ENCODE assay signal across 9 cellular contexts in the genomic region with DNA sequence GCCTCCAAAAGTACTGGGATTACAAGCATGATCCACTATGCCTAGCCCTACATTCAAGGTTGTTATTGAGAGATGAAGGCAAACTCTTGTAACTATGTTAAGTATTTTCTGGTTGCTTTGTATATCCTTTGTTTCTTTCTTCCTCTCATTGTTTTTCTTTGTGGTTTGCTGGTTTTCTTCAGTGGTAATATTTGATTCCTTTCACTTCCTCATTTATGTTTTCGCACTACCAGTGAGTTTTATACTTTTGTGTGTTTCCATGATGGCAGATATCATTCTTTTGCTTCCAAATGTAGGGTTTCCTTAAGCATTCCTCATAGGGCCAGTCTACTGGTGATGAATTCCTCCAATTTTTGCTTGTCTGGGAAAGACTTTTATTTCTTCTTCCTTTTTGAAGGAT.
DNase-seq lines count a peak whose midpoint lies in the region; ATAC-seq, FAIRE-seq and TF ChIP-seq lines count a peak whose summit lies in the region.
"Had no signal": no experiment of that assay in that cellular context is flagged by ENCODE, and none has a peak within 500 bp of the region (broad histone marks: within the 10 kb centered on the region; RNA-seq: fewer than 3 reads in every experiment).

No MANE protein-coding gene starts in this region.

- H3K9me1 ChIP-seq in K562 (ENCODE audit: control insufficient read depth, insufficient read depth, low read length) = no peaks in the 10 kb centered on the region

- no peaks in the 10 kb centered on the region for H3K36me3 ChIP-seq in K562 (ENCODE audit: control insufficient read depth, insufficient read depth, low read length)

- no peaks in the 10 kb centered on the region for H3K27me3 Mint-ChIP-seq in activated T-helper 2 cell treated with anti-CD3 and anti-CD28 coated beads, Interferon-gamma antibody, Interleukin-2, Interleukin-4, amounts not matched to agents 10 μg/mL and 5 μg/mL and 100 μg/mL, durations not matched to agents 14 hours and 24 hours and 36 hours (ENCODE audit: low read depth)

- in situ Hi-C loops in K562 (cut with MboI) = no loop called here

- H3K4me1 ChIP-seq in K562 (replicated peaks in 1 of 2; ENCODE audit: control insufficient read depth in 2 of 2, insufficient read depth in 2 of 2, low read length in 2 of 2) = peaks cover 0 to 6% of the 10 kb centered on the region in 2 experiments; a peak in 2 of 5 replicates

- FAIRE-seq in K562 (lab: Jason Lieb, UNC) (no peak), urothelium cell line (lab: Jason Lieb, UNC) (no peak)

- WGBS in K562 (ENCODE audit: insufficient coverage, low coverage, missing lambda C conversion rate) = 67% methylated on average over 1 of the region's 1 CpG

- no peak overlapping the region for H3K27ac Mint-ChIP-seq in activated T-helper 2 cell treated with anti-CD3 and anti-CD28 coated beads, Interferon-gamma antibody, Interleukin-2, Interleukin-4, amounts not matched to agents 10 μg/mL and 5 μg/mL and 100 μg/mL, durations not matched to agents 14 hours and 24 hours and 36 hours

- CTCF ChIA-PET in K562 (lab: Yijun Ruan, JAX; ENCODE audit: low intra/inter-chr PET ratio) = no interaction called here

- H3K4me2 ChIP-seq in K562 (ENCODE audit: insufficient read depth, low read length) = no peak overlapping the region

- H3K4me1 Mint-ChIP-seq in activated T-helper 2 cell treated with anti-CD3 and anti-CD28 coated beads, Interferon-gamma antibody, Interleukin-2, Interleukin-4, amounts not matched to agents 10 μg/mL and 5 μg/mL and 100 μg/mL, durations not matched to agents 14 hours and 24 hours and 36 hours (ENCODE audit: low read depth) = peaks cover 62% of the 10 kb centered on the region

- H3K79me2 ChIP-seq in K562 (ENCODE audit: control insufficient read depth, insufficient read depth, low read length) = peaks cover 9% of the 10 kb centered on the region; the same call in 1 of the 3 replicates

- H2AFZ ChIP-seq in K562 (ENCODE audit: low read depth, low read length) = no peak overlapping the region

- TF ChIP-seq RAD21 in K562 (CRISPR knock-in tag; conservative IDR thresholded peaks at IDR 0.05 in 1 of 2, IDR thresholded peaks at IDR 0.05 in 1 of 2) = no peak

- H3K4me3 ChIP-seq in K562 = no peak overlapping the region

- POLR2A ChIA-PET in K562 (lab: Yijun Ruan, JAX) = no interaction called here

- no peak for TF ChIP-seq EP300 in K562 (IDR thresholded peaks at IDR 0.05; ENCODE audit: low read length)

- H3K9me3 Mint-ChIP-seq in activated T-helper 2 cell treated with anti-CD3 and anti-CD28 coated beads, Interferon-gamma antibody, Interleukin-2, Interleukin-4, amounts not matched to agents 10 μg/mL and 5 μg/mL and 100 μg/mL, durations not matched to agents 14 hours and 24 hours and 36 hours = peaks cover 59% of the 10 kb centered on the region

- 0 out of 2 replicates have a peak, but pooled peaks cover 3% of the 10 kb centered on the region for H3K9me3 ChIP-seq in K562 (replicated peaks; ENCODE audit: control insufficient read depth, insufficient read depth, low read depth, low read length)

- ATAC-seq in GM18511 (IDR thresholded peaks at IDR 0.05; ENCODE audit: unreplicated experiment) (peak; percentile 87), GM21576 (IDR thresholded peaks at IDR 0.05; ENCODE audit: unreplicated experiment) (peak; percentile 94), HG03469 (IDR thresholded peaks at IDR 0.05; ENCODE audit: unreplicated experiment) (peak; percentile 81), K562 (no peak)

- intact Hi-C loops in K562 (cut with micrococcal nuclease) = no loop called here
- intact Hi-C loops in activated T-helper 2 cell treated with anti-CD3 and anti-CD28 coated beads, Interferon-gamma antibody, Interleukin-2, Interleukin-4, amounts not matched to agents 10 μg/mL and 5 μg/mL and 100 μg/mL, durations not matched to agents 14 hours and 24 hours and 36 hours (cut with micrococcal nuclease) = no loop called here

- H4K20me1 ChIP-seq in K562 (replicated peaks; ENCODE audit: control insufficient read depth, insufficient read depth, low read length) = no peaks in the 10 kb centered on the region

- H3K27ac ChIP-seq in K562 (ENCODE audit: extremely low read depth, low read depth, low read length) = no peak overlapping the region
- H3K27ac ChIP-seq: VCaP had no signal

- no peak for TF ChIP-seq POLR2A in K562 (conservative IDR thresholded peaks at IDR 0.05)

- H3K9ac ChIP-seq in K562 (ENCODE audit: insufficient read depth in 1 of 2, low read depth in 2 of 2, low read length in 2 of 2) = no peak overlapping the region

- peaks cover 85% of the 10 kb centered on the region for H3K36me3 Mint-ChIP-seq in activated T-helper 2 cell treated with anti-CD3 and anti-CD28 coated beads, Interferon-gamma antibody, Interleukin-2, Interleukin-4, amounts not matched to agents 10 μg/mL and 5 μg/mL and 100 μg/mL, durations not matched to agents 14 hours and 24 hours and 36 hours (ENCODE audit: low read depth)

- H3K27me3 ChIP-seq in K562 (ENCODE audit: control insufficient read depth in 2 of 2, insufficient read depth in 2 of 2, low read length in 2 of 2) = no peaks in the 10 kb centered on the region

- no peak overlapping the region for H3K4me3 Mint-ChIP-seq in activated T-helper 2 cell treated with anti-CD3 and anti-CD28 coated beads, Interferon-gamma antibody, Interleukin-2, Interleukin-4, amounts not matched to agents 10 μg/mL and 5 μg/mL and 100 μg/mL, durations not matched to agents 14 hours and 24 hours and 36 hours (ENCODE audit: low read depth)

- DNase-seq in K562 (ENCODE audit: extremely low read depth in 1 of 4, low spot score in 3 of 4) = no peak
- no peak for DNase-seq in urothelium cell line (ENCODE audit: low spot score)
- no peak for DNase-seq in NCI-H69 (lab: John Stamatoyannopoulos, UW)
- no peak for DNase-seq in activated T-helper 2 cell treated with anti-CD3 and anti-CD28 coated beads, Interferon-gamma antibody, Interleukin-2, Interleukin-4, amounts not matched to agents 10 μg/mL and 5 μg/mL and 100 μg/mL, durations not matched to agents 14 hours and 24 hours and 36 hours (ENCODE audit: low spot score)
- DNase-seq in NCI-H226 = no peak

- TF ChIP-seq CTCF in K562 (IDR thresholded peaks at IDR 0.05 in 2 of 3, conservative IDR thresholded peaks at IDR 0.05 in 1 of 3; ENCODE audit: insufficient read depth in 2 of 3, low read depth in 1 of 3, low read length in 3 of 3) = no peak

- BruUV-seq in K562 (replicated peaks; lab: Mats Ljungman, UMichigan) = no TSS peak

TF ChIP-seq in K562, 482 proteins besides CTCF, POLR2A, EP300 and RAD21:
- no peak for TF ChIP-seq CBX1 (IDR thresholded peaks at IDR 0.05; ENCODE audit: low read depth)
- no peak for TF ChIP-seq MAFF (IDR thresholded peaks at IDR 0.05; ENCODE audit: low read length)
- TF ChIP-seq ELF2 (CRISPR knock-in tag; IDR thresholded peaks at IDR 0.05) = no peak
- TF ChIP-seq RUNX1 (IDR thresholded peaks at IDR 0.05; ENCODE audit: low read depth) = no peak
- TF ChIP-seq BCOR (IDR thresholded peaks at IDR 0.05) = no peak
- no peak for TF ChIP-seq TEAD1 (CRISPR knock-in tag; IDR thresholded peaks at IDR 0.05)
- no peak for TF ChIP-seq ZNF561 (CRISPR knock-in tag; conservative IDR thresholded peaks at IDR 0.05)
- TF ChIP-seq, protein P1, sequence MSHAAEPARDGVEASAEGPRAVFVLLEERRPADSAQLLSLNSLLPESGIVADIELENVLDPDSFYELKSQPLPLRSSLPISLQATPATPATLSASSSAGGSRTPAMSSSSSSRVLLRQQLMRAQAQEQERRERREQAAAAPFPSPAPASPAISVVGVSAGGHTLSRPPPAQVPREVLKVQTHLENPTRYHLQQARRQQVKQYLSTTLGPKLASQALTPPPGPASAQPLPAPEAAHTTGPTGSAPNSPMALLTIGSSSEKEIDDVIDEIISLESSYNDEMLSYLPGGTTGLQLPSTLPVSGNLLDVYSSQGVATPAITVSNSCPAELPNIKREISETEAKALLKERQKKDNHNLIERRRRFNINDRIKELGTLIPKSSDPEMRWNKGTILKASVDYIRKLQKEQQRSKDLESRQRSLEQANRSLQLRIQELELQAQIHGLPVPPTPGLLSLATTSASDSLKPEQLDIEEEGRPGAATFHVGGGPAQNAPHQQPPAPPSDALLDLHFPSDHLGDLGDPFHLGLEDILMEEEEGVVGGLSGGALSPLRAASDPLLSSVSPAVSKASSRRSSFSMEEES (CRISPR knock-in tag; IDR thresholded peaks at IDR 0.05) = no peak
- TF ChIP-seq ZFP1 (CRISPR knock-in tag; IDR thresholded peaks at IDR 0.05) = peak; percentile 42; the same call in 1 of the 2 replicates
- no peak for TF ChIP-seq ZNF354B (CRISPR knock-in tag; IDR thresholded peaks at IDR 0.05)
- no peak for TF ChIP-seq ZNF644 (tag; IDR thresholded peaks at IDR 0.05; ENCODE audit: low read depth)
- no peak for TF ChIP-seq ZNF12 (CRISPR knock-in tag; IDR thresholded peaks at IDR 0.05)
- no peak for TF ChIP-seq KDM2B (CRISPR knock-in tag; IDR thresholded peaks at IDR 0.05)
- TF ChIP-seq SPI1 (IDR thresholded peaks at IDR 0.05; ENCODE audit: borderline replicate concordance, low read depth, low read length) = peak; percentile 50; the same call in 1 of the 2 replicates
- TF ChIP-seq, protein P2, sequence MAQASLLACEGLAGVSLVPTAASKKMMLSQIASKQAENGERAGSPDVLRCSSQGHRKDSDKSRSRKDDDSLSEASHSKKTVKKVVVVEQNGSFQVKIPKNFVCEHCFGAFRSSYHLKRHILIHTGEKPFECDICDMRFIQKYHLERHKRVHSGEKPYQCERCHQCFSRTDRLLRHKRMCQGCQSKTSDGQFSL (CRISPR knock-in tag; IDR thresholded peaks at IDR 0.05) = no peak
- TF ChIP-seq, protein P2 (tag; IDR thresholded peaks at IDR 0.05) = no peak
